Comparison of ENCODE assay signal across 20 cellular contexts in the genomic region with DNA sequence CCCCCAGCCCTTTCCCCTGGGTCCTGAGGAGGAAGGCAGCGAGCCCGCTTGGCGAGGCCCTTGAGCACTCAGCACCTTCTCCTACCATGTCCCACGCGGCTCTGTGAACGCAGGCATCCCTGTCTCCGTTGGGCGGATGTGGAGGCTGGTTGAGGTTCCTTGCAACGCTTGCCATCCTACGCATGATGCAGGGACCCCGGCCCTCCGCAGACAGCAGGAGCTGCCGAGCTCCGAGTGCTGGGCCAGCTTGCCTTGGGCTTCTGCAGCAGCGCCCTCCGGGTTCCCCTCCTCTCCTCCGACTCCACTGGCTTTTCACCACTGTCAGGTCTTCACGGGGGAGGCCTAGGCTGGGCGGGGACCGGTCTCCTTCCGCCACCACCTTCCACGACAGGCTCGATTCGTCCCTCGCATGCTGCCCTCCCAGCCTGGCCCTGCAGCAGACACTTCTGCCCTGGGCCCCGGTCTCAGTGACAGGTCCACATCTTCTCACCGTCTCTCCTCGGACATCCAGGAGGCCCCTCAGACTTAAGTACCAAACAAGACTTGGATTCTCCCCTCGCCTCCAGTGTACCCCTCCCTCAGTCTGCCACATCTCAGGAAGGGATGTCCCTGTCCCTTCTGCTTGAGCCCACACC.
A peak's percentile ranks its signal among the peaks of the same experiment; 100 is the strongest.
DNase-seq lines count a peak whose midpoint lies in the region; ATAC-seq and TF ChIP-seq lines count a peak whose summit lies in the region.
"Had no signal": no experiment of that assay in that cellular context is flagged by ENCODE, and none has a peak within 500 bp of the region (broad histone marks: within the 10 kb centered on the region; RNA-seq: fewer than 3 reads in every experiment).

No MANE protein-coding gene starts in this region.

- H3K4me2 ChIP-seq in BLaER1: peak overlapping the region; percentile 96
- H3K4me2 ChIP-seq: GM23338 had no signal

- H3K9me3 ChIP-seq in BLaER1: peaks cover 33% of the 10 kb centered on the region
- no peaks in the 10 kb centered on the region for H3K9me3 ChIP-seq in lower lobe of right lung
- peaks cover 0 to 2% (median under 1%) of the 10 kb centered on the region in 8 donors for H3K9me3 ChIP-seq in spleen

- no peak overlapping the region for H3K9ac ChIP-seq in BLaER1

- H3K27ac Mint-ChIP-seq in activated B cell treated with CpG ODN at 0.5 μM for 24 hours: peak overlapping the region; percentile 14
- H3K27ac Mint-ChIP-seq: CD4-positive, CD25-positive, alpha-beta regulatory T cell; GM23338 had no signal

- no peak for TF ChIP-seq POLR2A in spleen (IDR thresholded peaks at IDR 0.05)

- peaks cover 6% of the 10 kb centered on the region for H3K9me3 Mint-ChIP-seq in activated B cell treated with CpG ODN at 0.5 μM for 24 hours

- H3K4me3 Mint-ChIP-seq in activated B cell treated with CpG ODN at 0.5 μM for 24 hours: no peak overlapping the region
- H3K4me3 Mint-ChIP-seq: CD4-positive, CD25-positive, alpha-beta regulatory T cell; GM23338 had no signal

- intact Hi-C loops in activated B cell treated with CpG ODN at 0.5 μM for 24 hours (cut with micrococcal nuclease): no loop called here
- intact Hi-C loops in lower lobe of right lung (cut with DNase I): no loop called here
- intact Hi-C loops in spleen (cut with DNase I; ENCODE audit: low total_unique reads): no loop called here

- no peak for TF ChIP-seq CTCF in activated B cell treated with CpG ODN at 0.5 μM for 24 hours (IDR thresholded peaks at IDR 0.05)
- TF ChIP-seq CTCF in lower lobe of right lung (IDR thresholded peaks at IDR 0.05): no peak
- TF ChIP-seq CTCF in spleen (IDR thresholded peaks at IDR 0.05 in 8 of 11, conservative IDR thresholded peaks at IDR 0.05 in 3 of 11): no peak
- no peak for TF ChIP-seq CTCF in GM10266 (IDR thresholded peaks at IDR 0.05; ENCODE audit: control insufficient read depth, insufficient read depth, low read depth, missing control alignments)

- no peak overlapping the region for H3K4me3 ChIP-seq in BLaER1
- no peak overlapping the region for H3K4me3 ChIP-seq in lower lobe of right lung
- no peak overlapping the region for H3K4me3 ChIP-seq in spleen
- H3K4me3 ChIP-seq: GM23338 had no signal

- ATAC-seq in activated B cell treated with CpG ODN at 0.5 μM for 24 hours (ENCODE audit: low read depth) (no peak), lower lobe of right lung (no peak), GM18870 (IDR thresholded peaks at IDR 0.05; ENCODE audit: unreplicated experiment) (no peak)
- ATAC-seq: GM23338, Right ventricle myocardium inferior had no signal

- POLR2A ChIA-PET in activated B cell treated with CpG ODN at 0.5 μM for 24 hours (lab: Charles Lee): interaction anchor here (3.4 kb wide), 1 partner anchor 19 kb away, joined by 12 read pairs; no protein-coding TSS in a partner anchor

- WGBS in spleen, 5 donors: 94 to 98% (median 96%) methylated on average over 29 of the region's 29 CpGs

- H3K27me3 Mint-ChIP-seq in activated B cell treated with CpG ODN at 0.5 μM for 24 hours: peaks cover 11% of the 10 kb centered on the region

- peaks cover 37% of the 10 kb centered on the region for H3K4me1 Mint-ChIP-seq in activated B cell treated with CpG ODN at 0.5 μM for 24 hours

- H4K20me1 ChIP-seq in BLaER1: peaks cover 80% of the 10 kb centered on the region

- H3K27ac ChIP-seq in BLaER1 (no peak overlapping the region), lower lobe of right lung (no peak overlapping the region), spleen (no peak overlapping the region)
- H3K27ac ChIP-seq: HL-60 had no signal

- H3K27me3 ChIP-seq in BLaER1 (no peaks in the 10 kb centered on the region), lower lobe of right lung (ENCODE audit: low read depth) (no peaks in the 10 kb centered on the region), spleen (replicated peaks in 1 of 7) (peaks cover 0 to 19% (median 0%) of the 10 kb centered on the region in 7 donors)

- DNase-seq in activated B cell treated with CpG ODN at 0.5 μM for 24 hours (no peak), lower lobe of right lung (peak; percentile 47), spleen (peak; percentile 74), activated gamma-delta T cell treated with Interleukin-2 at 50 U/mL for 16 hours (no peak), GM10266 (ENCODE audit: extremely low spot score) (no peak)
- DNase-seq: CD4-positive, CD25-positive, alpha-beta regulatory T cell; DMS53; EL; IMR-90; NCI-H1417; NCI-H187; NCI-H2107; NCI-H510A; NCI-H748 treated with DMSO at 0.1 percent for 48 hours; NK-92 treated with Interleukin-12 subunit alpha and Interleukin-12 subunit beta, amount 100 ng/mL, for 24 hours had no signal

- H3K36me3 ChIP-seq in BLaER1 (peaks cover 57% of the 10 kb centered on the region), lower lobe of right lung (no peaks in the 10 kb centered on the region), spleen (peaks cover 0 to 5% (median 0%) of the 10 kb centered on the region in 6 donors)

- CTCF ChIA-PET in activated B cell treated with CpG ODN at 0.5 μM for 24 hours (lab: Charles Lee): no interaction called here

- H3K4me1 ChIP-seq in BLaER1 (peaks cover 59% of the 10 kb centered on the region), lower lobe of right lung (peaks cover 43% of the 10 kb centered on the region), spleen (peaks cover 32 to 56% (median 45%) of the 10 kb centered on the region in 6 donors)

- no peaks in the 10 kb centered on the region for H3K36me3 Mint-ChIP-seq in activated B cell treated with CpG ODN at 0.5 μM for 24 hours (ENCODE audit: low read depth)

Comparison
In these comparisons a context has a peak if more than half of its experiments do, and no peak if none do; other contexts are left out.
1. DNase-seq: peak in lower lobe of right lung (single experiment) and spleen (single experiment); none in activated B cell treated with CpG ODN at 0.5 μM for 24 hours (single experiment), activated gamma-delta T cell treated with Interleukin-2 at 50 U/mL for 16 hours (single experiment) and GM10266 (single experiment).